In genomic region chr5:43225649-43226245, GRCh38 we compare ENCODE assay signal across 15 cellular contexts. TPM values are rescaled to one million over a fixed set of nuclear protein-coding genes. Genes with fewer than 3 reads are reported as not detected.
"Had no signal": no experiment of that assay in that cellular context is flagged by ENCODE, and none has a peak within 500 bp of the region (broad histone marks: within the 10 kb centered on the region; RNA-seq: fewer than 3 reads in every experiment).

No MANE protein-coding gene starts in this region.

- H3K27me3 Mint-ChIP-seq: activated naive CD8-positive, alpha-beta T cell treated with anti-CD3 and anti-CD28 coated beads, Interleukin-2, amount 10 ng/mL, durations not matched to agents 7 days and 5 days; activated T-cell treated with anti-CD3 and anti-CD28 coated beads, Interleukin-2, amount 50 U/mL, for 24 hours had no signal

- H3K36me3 Mint-ChIP-seq: activated naive CD8-positive, alpha-beta T cell treated with anti-CD3 and anti-CD28 coated beads, Interleukin-2, amount 10 ng/mL, durations not matched to agents 7 days and 5 days; mesothelial cell of epicardium had no signal

- H3K4me3 ChIP-seq: ascending aorta, dorsolateral prefrontal cortex, lower lobe of right lung, stomach had no signal

- H3K27ac ChIP-seq: ascending aorta, dorsolateral prefrontal cortex, lower lobe of right lung, parathyroid adenoma had no signal

- H3K4me3 Mint-ChIP-seq: activated naive CD8-positive, alpha-beta T cell treated with anti-CD3 and anti-CD28 coated beads, Interleukin-2, amount 10 ng/mL, durations not matched to agents 7 days and 5 days; activated T-cell treated with anti-CD3 and anti-CD28 coated beads, Interleukin-2, amount 50 U/mL, for 24 hours; mesothelial cell of epicardium had no signal

- H3K27ac Mint-ChIP-seq: activated naive CD8-positive, alpha-beta T cell treated with anti-CD3 and anti-CD28 coated beads, Interleukin-2, amount 10 ng/mL, durations not matched to agents 7 days and 5 days; activated T-cell treated with anti-CD3 and anti-CD28 coated beads, Interleukin-2, amount 50 U/mL, for 24 hours; mesothelial cell of epicardium had no signal

- H3K4me1 ChIP-seq: ascending aorta, lower lobe of right lung, parathyroid adenoma, stomach had no signal

- FAIRE-seq: bronchial epithelial cell, endometrium had no signal

- ATAC-seq: esophagus mucosa, lower lobe of right lung had no signal

- H3K36me3 ChIP-seq: ascending aorta, lower lobe of right lung, stomach had no signal

- H3K9me3 Mint-ChIP-seq: activated naive CD8-positive, alpha-beta T cell treated with anti-CD3 and anti-CD28 coated beads, Interleukin-2, amount 10 ng/mL, durations not matched to agents 7 days and 5 days; activated T-cell treated with anti-CD3 and anti-CD28 coated beads, Interleukin-2, amount 50 U/mL, for 24 hours; mesothelial cell of epicardium had no signal

- H3K4me1 Mint-ChIP-seq: activated naive CD8-positive, alpha-beta T cell treated with anti-CD3 and anti-CD28 coated beads, Interleukin-2, amount 10 ng/mL, durations not matched to agents 7 days and 5 days; mesothelial cell of epicardium had no signal

- H3K9me3 ChIP-seq: ascending aorta, lower lobe of right lung, stomach had no signal

- H3K27me3 ChIP-seq: ascending aorta, dorsolateral prefrontal cortex, stomach had no signal

- DNase-seq: activated CD4-positive, alpha-beta T cell treated with anti-CD3 and anti-CD28 coated beads for 48 hours; activated effector memory CD4-positive, alpha-beta T cell treated with anti-CD3 and anti-CD28 coated beads, Interleukin-2, amount 50 U/mL, for 16 hours; activated naive CD8-positive, alpha-beta T cell treated with anti-CD3 and anti-CD28 coated beads, Interleukin-2, amount 10 ng/mL, durations not matched to agents 7 days and 5 days; activated T-cell treated with anti-CD3 and anti-CD28 coated beads, Interleukin-2, amount 50 U/mL, for 24 hours; dorsolateral prefrontal cortex; lower lobe of right lung; stimulated activated CD4-positive, alpha-beta T cell treated with anti-CD3 and anti-CD28 coated beads, Interleukin-2, amount 100 ng/mL, for 48 hours; stomach; T-helper 9 cell had no signal

RNA-seq across cellular contexts. Expression of gene NIM1K, which starts 33.7 kb away (rescaled TPM):
- total RNA-seq: ascending aorta, bronchial epithelial cell, esophagus mucosa had no signal
